ENCODE assay signal across 26 cellular contexts in genomic region chr7:31108097-31108657, GRCh38. TPM values are rescaled to one million over a fixed set of nuclear protein-coding genes. Genes with fewer than 3 reads are reported as not detected.
A peak's percentile ranks its signal among the peaks of the same experiment; 100 is the strongest.
DNase-seq lines count a peak whose midpoint lies in the region; ATAC-seq and TF ChIP-seq lines count a peak whose summit lies in the region.
"Had no signal": no experiment of that assay in that cellular context is flagged by ENCODE, and none has a peak within 500 bp of the region (broad histone marks: within the 10 kb centered on the region; RNA-seq: fewer than 3 reads in every experiment).

No MANE protein-coding gene starts in this region.

- no peak overlapping the region for H3K27ac Mint-ChIP-seq in activated CD4-positive, alpha-beta memory T cell treated with anti-CD3 and anti-CD28 coated beads, Interleukin-2, amount 10 ng/mL, durations not matched to agents 7 days and 5 days
- no peak overlapping the region for H3K27ac Mint-ChIP-seq in activated CD4-positive, alpha-beta memory T cell treated with anti-CD3 and anti-CD28 coated beads for 36 hours
- H3K27ac Mint-ChIP-seq in stimulated activated effector memory CD8-positive, alpha-beta T cell treated with anti-CD3 and anti-CD28 coated beads, Interleukin-12 subunit alpha, Interleukin-12 subunit beta, amount 100 ng/mL, for 72 hours, result no peak overlapping the region
- H3K27ac Mint-ChIP-seq: B cell; CD8-positive, alpha-beta T cell; IgD-negative memory B cell had no signal

- H3K27me3 ChIP-seq in Peyer's patch, result no peaks in the 10 kb centered on the region

- no peaks in the 10 kb centered on the region for H3K36me3 ChIP-seq in Peyer's patch

- no peak overlapping the region for H3K4me3 ChIP-seq in Peyer's patch

- intact Hi-C loops in activated CD4-positive, alpha-beta memory T cell treated with anti-CD3 and anti-CD28 coated beads for 36 hours (cut with micrococcal nuclease), result no loop called here

- TF ChIP-seq POLR2A in Peyer's patch (IDR thresholded peaks at IDR 0.05), result no peak

- H3K27ac ChIP-seq in Peyer's patch, result no peak overlapping the region
- H3K27ac ChIP-seq: 22Rv1, C4-2B, HL-60, KMS-11, RWPE1 had no signal

- H3K4me3 Mint-ChIP-seq in activated CD4-positive, alpha-beta memory T cell treated with anti-CD3 and anti-CD28 coated beads, Interleukin-2, amount 10 ng/mL, durations not matched to agents 7 days and 5 days, result no peak overlapping the region
- H3K4me3 Mint-ChIP-seq in activated CD4-positive, alpha-beta memory T cell treated with anti-CD3 and anti-CD28 coated beads for 36 hours, result no peak overlapping the region
- no peak overlapping the region for H3K4me3 Mint-ChIP-seq in stimulated activated effector memory CD8-positive, alpha-beta T cell treated with anti-CD3 and anti-CD28 coated beads, Interleukin-12 subunit alpha, Interleukin-12 subunit beta, amount 100 ng/mL, for 72 hours
- H3K4me3 Mint-ChIP-seq: B cell; CD8-positive, alpha-beta T cell; IgD-negative memory B cell had no signal

- TF ChIP-seq CTCF in Peyer's patch (IDR thresholded peaks at IDR 0.05), result no peak

- peak; percentile 14 for DNase-seq in activated CD4-positive, alpha-beta memory T cell treated with anti-CD3 and anti-CD28 coated beads, Interleukin-2, amount 10 ng/mL, durations not matched to agents 7 days and 5 days
- no peak for DNase-seq in activated CD4-positive, alpha-beta memory T cell treated with anti-CD3 and anti-CD28 coated beads for 36 hours
- DNase-seq in Peyer's patch (peak in 2 of 3 donors; percentile 13 to 27), islet precursor cell (peak; percentile 22), ureter (ENCODE audit: low spot score) (peak; percentile 6)
- DNase-seq in stimulated activated effector memory CD8-positive, alpha-beta T cell treated with anti-CD3 and anti-CD28 coated beads, Interleukin-12 subunit alpha, Interleukin-12 subunit beta, amount 100 ng/mL, for 72 hours (ENCODE audit: low spot score in 2 of 2), result no peak
- DNase-seq: DMS79 treated with DMSO at 0.1 percent for 48 hours, GF-D8, NCI-H1048, NCI-H1417 treated with DMSO at 0.1 percent for 48 hours, NCI-H1694 treated with DMSO at 0.1 percent for 48 hours, NCI-H2081, NCI-H2227 treated with DMSO at 0.1 percent for 48 hours, NCI-H69, SIG-M5 had no signal

- H3K9me3 ChIP-seq in Peyer's patch, result no peaks in the 10 kb centered on the region
- H3K9me3 ChIP-seq: Caco-2 had no signal

- no peaks in the 10 kb centered on the region for H3K36me3 Mint-ChIP-seq in activated CD4-positive, alpha-beta memory T cell treated with anti-CD3 and anti-CD28 coated beads, Interleukin-2, amount 10 ng/mL, durations not matched to agents 7 days and 5 days (ENCODE audit: low read depth)
- H3K36me3 Mint-ChIP-seq in activated CD4-positive, alpha-beta memory T cell treated with anti-CD3 and anti-CD28 coated beads for 36 hours, result no peaks in the 10 kb centered on the region
- no peaks in the 10 kb centered on the region for H3K36me3 Mint-ChIP-seq in stimulated activated effector memory CD8-positive, alpha-beta T cell treated with anti-CD3 and anti-CD28 coated beads, Interleukin-12 subunit alpha, Interleukin-12 subunit beta, amount 100 ng/mL, for 72 hours
- H3K36me3 Mint-ChIP-seq: CD8-positive, alpha-beta T cell; IgD-negative memory B cell had no signal

- no peaks in the 10 kb centered on the region for H3K4me1 ChIP-seq in Peyer's patch
- H3K4me1 ChIP-seq: Caco-2 had no signal

- no peak for ATAC-seq in stimulated activated effector memory CD8-positive, alpha-beta T cell treated with anti-CD3 and anti-CD28 coated beads, Interleukin-12 subunit alpha, Interleukin-12 subunit beta, amount 100 ng/mL, for 72 hours
- no peak for ATAC-seq in GM21825 (IDR thresholded peaks at IDR 0.05; ENCODE audit: unreplicated experiment)
- ATAC-seq: CD8-positive, alpha-beta T cell had no signal

- no peaks in the 10 kb centered on the region for H3K27me3 Mint-ChIP-seq in activated CD4-positive, alpha-beta memory T cell treated with anti-CD3 and anti-CD28 coated beads, Interleukin-2, amount 10 ng/mL, durations not matched to agents 7 days and 5 days
- H3K27me3 Mint-ChIP-seq in activated CD4-positive, alpha-beta memory T cell treated with anti-CD3 and anti-CD28 coated beads for 36 hours, result no peaks in the 10 kb centered on the region
- H3K27me3 Mint-ChIP-seq: B cell had no signal

- no peaks in the 10 kb centered on the region for H3K4me1 Mint-ChIP-seq in activated CD4-positive, alpha-beta memory T cell treated with anti-CD3 and anti-CD28 coated beads, Interleukin-2, amount 10 ng/mL, durations not matched to agents 7 days and 5 days
- H3K4me1 Mint-ChIP-seq in activated CD4-positive, alpha-beta memory T cell treated with anti-CD3 and anti-CD28 coated beads for 36 hours (ENCODE audit: low read depth), result no peaks in the 10 kb centered on the region
- no peaks in the 10 kb centered on the region for H3K4me1 Mint-ChIP-seq in stimulated activated effector memory CD8-positive, alpha-beta T cell treated with anti-CD3 and anti-CD28 coated beads, Interleukin-12 subunit alpha, Interleukin-12 subunit beta, amount 100 ng/mL, for 72 hours
- H3K4me1 Mint-ChIP-seq: B cell, IgD-negative memory B cell had no signal

- no peaks in the 10 kb centered on the region for H3K9me3 Mint-ChIP-seq in activated CD4-positive, alpha-beta memory T cell treated with anti-CD3 and anti-CD28 coated beads, Interleukin-2, amount 10 ng/mL, durations not matched to agents 7 days and 5 days
- no peaks in the 10 kb centered on the region for H3K9me3 Mint-ChIP-seq in activated CD4-positive, alpha-beta memory T cell treated with anti-CD3 and anti-CD28 coated beads for 36 hours
- no peaks in the 10 kb centered on the region for H3K9me3 Mint-ChIP-seq in stimulated activated effector memory CD8-positive, alpha-beta T cell treated with anti-CD3 and anti-CD28 coated beads, Interleukin-12 subunit alpha, Interleukin-12 subunit beta, amount 100 ng/mL, for 72 hours
- H3K9me3 Mint-ChIP-seq: CD8-positive, alpha-beta T cell; IgD-negative memory B cell had no signal

- CTCF ChIA-PET in activated CD4-positive, alpha-beta memory T cell treated with anti-CD3 and anti-CD28 coated beads, Interleukin-2, amount 10 ng/mL, durations not matched to agents 7 days and 5 days (lab: Charles Lee), result interaction anchor here (0.9 to 1.6 kb wide), 3 partner anchors 13 to 124 kb away, joined by 3 read pairs; no protein-coding TSS in a partner anchor
- CTCF ChIA-PET in activated CD4-positive, alpha-beta memory T cell treated with anti-CD3 and anti-CD28 coated beads for 36 hours (lab: Charles Lee), result interaction anchor here (1.2 to 2.2 kb wide), 2 partner anchors 14 to 26 kb away, joined by 4 to 8 read pairs; no protein-coding TSS in a partner anchor

- POLR2A ChIA-PET in activated CD4-positive, alpha-beta memory T cell treated with anti-CD3 and anti-CD28 coated beads, Interleukin-2, amount 10 ng/mL, durations not matched to agents 7 days and 5 days (lab: Charles Lee), result no interaction called here
- POLR2A ChIA-PET in activated CD4-positive, alpha-beta memory T cell treated with anti-CD3 and anti-CD28 coated beads for 36 hours (lab: Charles Lee), result no interaction called here

RNA-seq across cellular contexts. Expression of gene ADCYAP1R1, which starts 56.1 kb away (rescaled TPM):
- not detected for total RNA-seq in activated CD4-positive, alpha-beta memory T cell treated with anti-CD3 and anti-CD28 coated beads, Interleukin-2, amount 10 ng/mL, durations not matched to agents 7 days and 5 days
- not detected for total RNA-seq in activated CD4-positive, alpha-beta memory T cell treated with anti-CD3 and anti-CD28 coated beads for 36 hours
- total RNA-seq in Peyer's patch (1 to 10 TPM in 1 of 4 donors, under 1 TPM in 3; 0.27 to 1.4 (median 0.59) TPM), ureter (2.6 TPM)
- total RNA-seq: B cell; Caco-2; CD8-positive, alpha-beta T cell; NCI-H460 had no signal

Comparison
In these comparisons a context has a peak if more than half of its experiments do, and no peak if none do; other contexts are left out.
1. DNase-seq: peak in activated CD4-positive, alpha-beta memory T cell treated with anti-CD3 and anti-CD28 coated beads, Interleukin-2, amount 10 ng/mL, durations not matched to agents 7 days and 5 days (single experiment), Peyer's patch (2 of 3), islet precursor cell (single experiment) and ureter (single experiment); none in activated CD4-positive, alpha-beta memory T cell treated with anti-CD3 and anti-CD28 coated beads for 36 hours (single experiment) and stimulated activated effector memory CD8-positive, alpha-beta T cell treated with anti-CD3 and anti-CD28 coated beads, Interleukin-12 subunit alpha, Interleukin-12 subunit beta, amount 100 ng/mL, for 72 hours (0 of 2).